In genomic region chr19:35120898-35121297, GRCh38 we compare ENCODE assay signal across 1 cellular context.
TF ChIP-seq lines count a peak whose summit lies in the region.

No MANE protein-coding gene starts in this region.

TF ChIP-seq in SK-N-SH, 30 proteins besides CTCF, POLR2A, EP300 and RAD21:
- TF ChIP-seq USF1 (IDR thresholded peaks at IDR 0.05; ENCODE audit: borderline replicate concordance, low read depth) (no peak), FOXJ3 (CRISPR knock-in tag; IDR thresholded peaks at IDR 0.05) (no peak), IRF3 (IDR thresholded peaks at IDR 0.05; ENCODE audit: low read depth, low read length) (no peak), NRF1 (IDR thresholded peaks at IDR 0.05; ENCODE audit: low read depth, low read length) (no peak), GATA2 (CRISPR knock-in tag; IDR thresholded peaks at IDR 0.05) (no peak), REST (IDR thresholded peaks at IDR 0.05; ENCODE audit: low read depth, low read length) (no peak), RXRA (IDR thresholded peaks at IDR 0.05; ENCODE audit: borderline replicate concordance, low read depth) (no peak), MXI1 (IDR thresholded peaks at IDR 0.05; ENCODE audit: low read depth, low read length) (no peak), USF2 (IDR thresholded peaks at IDR 0.05; ENCODE audit: borderline replicate concordance, low read depth, low read length) (no peak), TAF1 (IDR thresholded peaks at IDR 0.05; ENCODE audit: borderline replicate concordance, low read depth, low read length) (no peak), PBX3 (IDR thresholded peaks at IDR 0.05) (no peak), TCF12 (IDR thresholded peaks at IDR 0.05) (no peak), RCOR1 (IDR thresholded peaks at IDR 0.05; ENCODE audit: low read length) (no peak), POLR2AphosphoS5 (IDR thresholded peaks at IDR 0.05; ENCODE audit: low read depth, low read length) (no peak), ELF1 (IDR thresholded peaks at IDR 0.05) (no peak), YY1 (IDR thresholded peaks at IDR 0.05; ENCODE audit: low read depth) (no peak), JUND (IDR thresholded peaks at IDR 0.05) (no peak)
